Comparison of ENCODE assay signal across 12 cellular contexts in the genomic region with DNA sequence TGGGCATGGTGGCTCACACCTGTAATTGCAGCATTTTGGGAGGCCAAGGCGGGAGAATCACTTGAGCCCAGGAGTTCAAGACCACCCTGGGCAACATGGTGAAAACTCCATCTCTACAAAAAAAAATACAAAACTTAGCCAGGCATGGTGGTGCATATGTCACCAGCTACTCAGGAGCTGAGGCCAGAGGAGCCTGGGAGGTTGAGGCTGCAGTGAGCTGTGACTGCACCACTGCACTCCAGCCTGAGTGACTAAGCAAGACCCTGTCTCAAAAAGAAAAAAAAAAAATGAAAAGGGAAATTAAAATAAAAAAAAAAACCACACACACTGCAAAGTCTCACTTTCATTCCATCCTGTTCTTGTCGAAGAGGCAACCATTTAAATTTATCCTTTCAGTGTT.
DNase-seq lines count a peak whose midpoint lies in the region; ATAC-seq and TF ChIP-seq lines count a peak whose summit lies in the region.
"Had no signal": no experiment of that assay in that cellular context is flagged by ENCODE, and none has a peak within 500 bp of the region (broad histone marks: within the 10 kb centered on the region; RNA-seq: fewer than 3 reads in every experiment).

No MANE protein-coding gene starts in this region.

- no peak for DNase-seq in activated CD8-positive, alpha-beta memory T cell treated with anti-CD3 and anti-CD28 coated beads, Interleukin-2, amount 10 ng/mL, durations not matched to agents 7 days and 5 days
- no peak for DNase-seq in activated CD8-positive, alpha-beta memory T cell treated with anti-CD3 and anti-CD28 coated beads, Interleukin-2, amount 50 U/mL, for 48 hours
- DNase-seq in KG1 (lab: John Stamatoyannopoulos, UW): peak; percentile 19
- DNase-seq in activated B cell treated with CpG ODN at 0.5 μM for 24 hours: no peak
- no peak for DNase-seq in progenitor cell of endocrine pancreas (ENCODE audit: low spot score, unreplicated experiment)
- DNase-seq: Calu3; CD8-positive, alpha-beta T cell; DMS79 treated with DMSO at 0.1 percent for 48 hours; GF-D8 had no signal

- peaks cover 11% of the 10 kb centered on the region for H3K36me3 Mint-ChIP-seq in activated CD8-positive, alpha-beta memory T cell treated with anti-CD3 and anti-CD28 coated beads, Interleukin-2, amount 10 ng/mL, durations not matched to agents 7 days and 5 days
- H3K36me3 Mint-ChIP-seq in activated B cell treated with CpG ODN at 0.5 μM for 24 hours (ENCODE audit: low read depth) (no peaks in the 10 kb centered on the region), progenitor cell of endocrine pancreas (ENCODE audit: insufficient read depth) (no peaks in the 10 kb centered on the region)
- H3K36me3 Mint-ChIP-seq: CD8-positive, alpha-beta T cell had no signal

- peaks cover 28% of the 10 kb centered on the region for H3K4me1 Mint-ChIP-seq in activated CD8-positive, alpha-beta memory T cell treated with anti-CD3 and anti-CD28 coated beads, Interleukin-2, amount 10 ng/mL, durations not matched to agents 7 days and 5 days
- H3K4me1 Mint-ChIP-seq in activated B cell treated with CpG ODN at 0.5 μM for 24 hours (peaks cover 10% of the 10 kb centered on the region), progenitor cell of endocrine pancreas (ENCODE audit: low read depth) (peaks cover under 1% of the 10 kb centered on the region)
- H3K4me1 Mint-ChIP-seq: B cell had no signal

- H3K27me3 Mint-ChIP-seq in activated CD8-positive, alpha-beta memory T cell treated with anti-CD3 and anti-CD28 coated beads, Interleukin-2, amount 10 ng/mL, durations not matched to agents 7 days and 5 days: peaks cover 21% of the 10 kb centered on the region
- H3K27me3 Mint-ChIP-seq in activated B cell treated with CpG ODN at 0.5 μM for 24 hours: no peaks in the 10 kb centered on the region
- no peaks in the 10 kb centered on the region for H3K27me3 Mint-ChIP-seq in progenitor cell of endocrine pancreas

- CTCF ChIA-PET in activated CD8-positive, alpha-beta memory T cell treated with anti-CD3 and anti-CD28 coated beads, Interleukin-2, amount 10 ng/mL, durations not matched to agents 7 days and 5 days (lab: Charles Lee): no interaction called here
- CTCF ChIA-PET in activated B cell treated with CpG ODN at 0.5 μM for 24 hours (lab: Charles Lee): no interaction called here

- H3K4me3 Mint-ChIP-seq in activated CD8-positive, alpha-beta memory T cell treated with anti-CD3 and anti-CD28 coated beads, Interleukin-2, amount 10 ng/mL, durations not matched to agents 7 days and 5 days: no peak overlapping the region
- H3K4me3 Mint-ChIP-seq in activated B cell treated with CpG ODN at 0.5 μM for 24 hours (no peak overlapping the region), progenitor cell of endocrine pancreas (ENCODE audit: low read depth) (no peak overlapping the region)
- H3K4me3 Mint-ChIP-seq: B cell; CD8-positive, alpha-beta T cell had no signal

- peaks cover 6% of the 10 kb centered on the region for H3K9me3 Mint-ChIP-seq in activated CD8-positive, alpha-beta memory T cell treated with anti-CD3 and anti-CD28 coated beads, Interleukin-2, amount 10 ng/mL, durations not matched to agents 7 days and 5 days (ENCODE audit: low read depth)
- H3K9me3 Mint-ChIP-seq in activated B cell treated with CpG ODN at 0.5 μM for 24 hours: peaks cover 2% of the 10 kb centered on the region
- H3K9me3 Mint-ChIP-seq in progenitor cell of endocrine pancreas (ENCODE audit: low read depth): no peaks in the 10 kb centered on the region
- H3K9me3 Mint-ChIP-seq: CD8-positive, alpha-beta T cell had no signal

- POLR2A ChIA-PET in activated B cell treated with CpG ODN at 0.5 μM for 24 hours (lab: Charles Lee): no interaction called here

- H3K27ac Mint-ChIP-seq in activated CD8-positive, alpha-beta memory T cell treated with anti-CD3 and anti-CD28 coated beads, Interleukin-2, amount 10 ng/mL, durations not matched to agents 7 days and 5 days: no peak overlapping the region
- no peak overlapping the region for H3K27ac Mint-ChIP-seq in activated B cell treated with CpG ODN at 0.5 μM for 24 hours
- H3K27ac Mint-ChIP-seq in progenitor cell of endocrine pancreas: no peak overlapping the region
- H3K27ac Mint-ChIP-seq: B cell; CD8-positive, alpha-beta T cell had no signal

- intact Hi-C loops in activated B cell treated with CpG ODN at 0.5 μM for 24 hours (cut with micrococcal nuclease): no loop called here

- ATAC-seq in activated CD8-positive, alpha-beta memory T cell treated with anti-CD3 and anti-CD28 coated beads, Interleukin-2, amount 10 ng/mL, durations not matched to agents 7 days and 5 days: peak; percentile 27
- ATAC-seq in activated B cell treated with CpG ODN at 0.5 μM for 24 hours (ENCODE audit: low read depth) (peak; percentile 67), esophagus mucosa (no peak), GM21515 (IDR thresholded peaks at IDR 0.05; ENCODE audit: unreplicated experiment) (no peak)
- ATAC-seq: CD8-positive, alpha-beta T cell had no signal

- no peak for TF ChIP-seq CTCF in activated B cell treated with CpG ODN at 0.5 μM for 24 hours (IDR thresholded peaks at IDR 0.05)
- no peak for TF ChIP-seq CTCF in progenitor cell of endocrine pancreas (IDR thresholded peaks at IDR 0.05; ENCODE audit: unreplicated experiment)

Comparison
In these comparisons a context has a peak if more than half of its experiments do, and no peak if none do; other contexts are left out.
1. ATAC-seq: peak in activated CD8-positive, alpha-beta memory T cell treated with anti-CD3 and anti-CD28 coated beads, Interleukin-2, amount 10 ng/mL, durations not matched to agents 7 days and 5 days (single experiment) and activated B cell treated with CpG ODN at 0.5 μM for 24 hours (single experiment); none in esophagus mucosa (single experiment) and GM21515 (single experiment).